Comparison of ENCODE assay signal across 8 cellular contexts in genomic region chr14:96275182-96276112, GRCh38. TPM values are rescaled to one million over a fixed set of nuclear protein-coding genes. Genes with fewer than 3 reads are reported as not detected.
DNase-seq lines count a peak whose midpoint lies in the region; ATAC-seq and TF ChIP-seq lines count a peak whose summit lies in the region.

No MANE protein-coding gene starts in this region.

- CTCF ChIA-PET in CD8-positive, alpha-beta T cell (lab: Charles Lee): interaction anchor here (0.9 to 7.3 kb wide), 13 partner anchors 9 to 715 kb away, joined by 3 to 75 read pairs (median 4); no protein-coding TSS in a partner anchor

- H3K4me1 ChIP-seq in CD8-positive, alpha-beta T cell (ENCODE audit: insufficient read depth, low read length): no peaks in the 10 kb centered on the region
- no peaks in the 10 kb centered on the region for H3K4me1 ChIP-seq in OCI-LY3 (ENCODE audit: low read length)

- H3K4me3 Mint-ChIP-seq in CD8-positive, alpha-beta T cell: no peak overlapping the region
- peak overlapping the region in 1 of 2 donors; percentile 37 for H3K4me3 Mint-ChIP-seq in activated T-cell treated with anti-CD3 and anti-CD28 coated beads, Interleukin-2, amount 50 U/mL, for 72 hours

- intact Hi-C loops in CD8-positive, alpha-beta T cell (cut with DNase I, micrococcal nuclease): loop anchor here (1.0 to 10.0 kb wide), 3 partner anchors 175 to 711 kb away; no protein-coding TSS in a partner anchor

- no peaks in the 10 kb centered on the region for H3K27me3 Mint-ChIP-seq in CD8-positive, alpha-beta T cell (ENCODE audit: low read depth)
- no peaks in the 10 kb centered on the region for H3K27me3 Mint-ChIP-seq in activated T-cell treated with anti-CD3 and anti-CD28 coated beads, Interleukin-2, amount 50 U/mL, for 72 hours (ENCODE audit: low read depth)

- H3K27ac Mint-ChIP-seq in CD8-positive, alpha-beta T cell: no peak overlapping the region
- H3K27ac Mint-ChIP-seq in activated T-cell treated with anti-CD3 and anti-CD28 coated beads, Interleukin-2, amount 50 U/mL, for 72 hours: no peak overlapping the region

- H3K4me3 ChIP-seq in CD8-positive, alpha-beta T cell (ENCODE audit: low read depth, low read length): no peak overlapping the region
- H3K4me3 ChIP-seq in HL-60 (replicated peaks; ENCODE audit: insufficient read depth, low read length): no peak overlapping the region
- H3K4me3 ChIP-seq in OCI-LY3 (ENCODE audit: low read length): peak overlapping the region; percentile 23; the same call in 1 of the 2 replicates
- no peak overlapping the region for H3K4me3 ChIP-seq in fibroblast of pulmonary artery (replicated peaks; ENCODE audit: low read depth, low read length)

- TF ChIP-seq CTCF in CD8-positive, alpha-beta T cell (IDR thresholded peaks at IDR 0.05): peak; percentile 81
- TF ChIP-seq CTCF in HL-60 (IDR thresholded peaks at IDR 0.05; ENCODE audit: insufficient read depth, low read length) (peak; percentile 81), OCI-LY3 (IDR thresholded peaks at IDR 0.05; ENCODE audit: low read depth, low read length) (peak; percentile 92), fibroblast of pulmonary artery (IDR thresholded peaks at IDR 0.05; ENCODE audit: low read length, missing control alignments) (peak; percentile 98)

- no peaks in the 10 kb centered on the region for H4K20me1 ChIP-seq in OCI-LY3 (ENCODE audit: insufficient read depth, low read length)

- peak overlapping the region; percentile 64 for H3K4me2 ChIP-seq in OCI-LY3 (ENCODE audit: low read length)

- H2AFZ ChIP-seq in OCI-LY3 (ENCODE audit: low read depth, low read length): peak overlapping the region; percentile 57; the same call in 1 of the 2 replicates

- peak; percentile 34 to 74 (median 63) for DNase-seq in CD8-positive, alpha-beta T cell
- DNase-seq in HL-60 (ENCODE audit: low read depth in 1 of 2, low spot score in 1 of 2) (peak; percentile 27 to 55), fibroblast of pulmonary artery (ENCODE audit: low read depth) (peak; percentile 72), nucleus accumbens (lab: John Stamatoyannopoulos, UW) (peak in 52 of 56 donors; percentile 15 to 89 (median 68)), superior temporal gyrus (ENCODE audit: extremely low spot score) (peak; percentile 95)
- peak; percentile 71 to 78 for DNase-seq in activated T-cell treated with anti-CD3 and anti-CD28 coated beads, Interleukin-2, amount 50 U/mL, for 72 hours

- POLR2A ChIA-PET in CD8-positive, alpha-beta T cell (lab: Charles Lee): no interaction called here

- H3K79me2 ChIP-seq in OCI-LY3 (ENCODE audit: low read length): no peaks in the 10 kb centered on the region

- H3K4me1 Mint-ChIP-seq in CD8-positive, alpha-beta T cell (ENCODE audit: low read depth): no peaks in the 10 kb centered on the region
- peaks cover 5% of the 10 kb centered on the region for H3K4me1 Mint-ChIP-seq in activated T-cell treated with anti-CD3 and anti-CD28 coated beads, Interleukin-2, amount 50 U/mL, for 72 hours (ENCODE audit: low read depth)

- H3K36me3 ChIP-seq in CD8-positive, alpha-beta T cell (ENCODE audit: insufficient read depth, low read length): no peaks in the 10 kb centered on the region
- H3K36me3 ChIP-seq in OCI-LY3 (replicated peaks; ENCODE audit: low read depth, low read length): peaks cover 16% of the 10 kb centered on the region

- H3K9ac ChIP-seq in OCI-LY3 (ENCODE audit: low read length): no peak overlapping the region

- ATAC-seq in CD8-positive, alpha-beta T cell: no peak
- ATAC-seq in activated T-cell treated with anti-CD3 and anti-CD28 coated beads, Interleukin-2, amount 50 U/mL, for 72 hours (replicated peaks in 1 of 2): peak; percentile 53 to 66
- no peak for ATAC-seq in GM18861 (IDR thresholded peaks at IDR 0.05; ENCODE audit: unreplicated experiment)

- H3K9me3 ChIP-seq in CD8-positive, alpha-beta T cell (ENCODE audit: low read length): no peaks in the 10 kb centered on the region
- 0 out of 2 replicates have a peak, but pooled peaks cover 9% of the 10 kb centered on the region for H3K9me3 ChIP-seq in OCI-LY3 (ENCODE audit: insufficient read depth, low read length)

- H3K9me3 Mint-ChIP-seq in CD8-positive, alpha-beta T cell: peaks cover 6% of the 10 kb centered on the region
- peaks cover 0 to 4% of the 10 kb centered on the region in 2 donors for H3K9me3 Mint-ChIP-seq in activated T-cell treated with anti-CD3 and anti-CD28 coated beads, Interleukin-2, amount 50 U/mL, for 72 hours

- no peak overlapping the region for H3K27ac ChIP-seq in CD8-positive, alpha-beta T cell (ENCODE audit: low read depth, low read length)
- H3K27ac ChIP-seq in HL-60 (replicated peaks): no peak overlapping the region
- no peak overlapping the region for H3K27ac ChIP-seq in OCI-LY3 (ENCODE audit: low read length)

- no peaks in the 10 kb centered on the region for H3K27me3 ChIP-seq in CD8-positive, alpha-beta T cell (ENCODE audit: insufficient read depth, low read length)
- H3K27me3 ChIP-seq in HL-60 (ENCODE audit: insufficient read depth, poor library complexity, severe bottlenecking): no peaks in the 10 kb centered on the region
- no peaks in the 10 kb centered on the region for H3K27me3 ChIP-seq in OCI-LY3 (ENCODE audit: low read depth, low read length)

- peaks cover 5% of the 10 kb centered on the region for H3K36me3 Mint-ChIP-seq in CD8-positive, alpha-beta T cell
- H3K36me3 Mint-ChIP-seq in activated T-cell treated with anti-CD3 and anti-CD28 coated beads, Interleukin-2, amount 50 U/mL, for 72 hours (ENCODE audit: insufficient read depth in 2 of 2): peaks cover 2 to 5% of the 10 kb centered on the region in 2 donors

RNA-seq across cellular contexts. Expression of gene BDKRB1, which starts 19.4 kb away (rescaled TPM):
- total RNA-seq in CD8-positive, alpha-beta T cell: not detected
- total RNA-seq in activated T-cell treated with anti-CD3 and anti-CD28 coated beads, Interleukin-2, amount 50 U/mL, for 72 hours: not detected

Comparison
In these comparisons a context has a peak if more than half of its experiments do, and no peak if none do; other contexts are left out.
1. ATAC-seq: peak in activated T-cell treated with anti-CD3 and anti-CD28 coated beads, Interleukin-2, amount 50 U/mL, for 72 hours (2 of 2); none in CD8-positive, alpha-beta T cell (single experiment) and GM18861 (single experiment).
2. DNase-seq: peak in every context shown above with its lines; median percentile 95 in superior temporal gyrus; 74 in activated T-cell treated with anti-CD3 and anti-CD28 coated beads, Interleukin-2, amount 50 U/mL, for 72 hours; 72 in fibroblast of pulmonary artery; 68 in nucleus accumbens; 63 in CD8-positive, alpha-beta T cell; 41 in HL-60.
3. Peak in every context shown above with its lines, with median percentiles within 50 percentile points of each other: CTCF ChIP-seq.